29 cellular contexts compared by ENCODE assay signal in the genomic region with DNA sequence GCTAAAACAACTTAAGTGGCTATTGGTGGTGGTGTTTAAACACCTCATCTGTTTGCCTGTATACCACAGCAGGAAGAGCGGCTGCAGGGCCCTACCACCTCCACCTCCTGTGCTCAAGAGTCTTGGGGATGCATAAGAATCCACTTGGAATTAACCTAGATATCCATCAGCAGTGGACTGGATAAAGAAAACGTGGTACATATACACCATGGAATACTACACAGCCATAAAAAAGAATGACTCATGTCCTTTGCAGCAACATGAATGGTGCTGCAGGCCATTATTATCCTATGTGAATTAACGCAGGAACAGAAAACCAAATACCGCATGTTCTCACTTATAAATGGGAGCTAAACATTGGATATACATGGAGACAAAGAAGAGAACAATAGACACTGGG.
"Had no signal": no experiment of that assay in that cellular context is flagged by ENCODE, and none has a peak within 500 bp of the region (broad histone marks: within the 10 kb centered on the region; RNA-seq: fewer than 3 reads in every experiment).

No MANE protein-coding gene starts in this region.

- H3K4me3 Mint-ChIP-seq: dendritic cell treated with granulocyte-macrophage colony-stimulating factor and Interleukin-4, amounts not matched to agents 40 ng/mL and 50 ng/mL, for 4 days; effector memory CD8-positive, alpha-beta T cell had no signal

- H3K4me3 ChIP-seq: colonic mucosa, coronary artery, dorsolateral prefrontal cortex, esophagus muscularis mucosa, esophagus squamous epithelium, gastrocnemius medialis, gastroesophageal sphincter, heart left ventricle, heart right ventricle, hepatocyte had no signal

- DNase-seq: colonic mucosa; cortex of kidney; dermis blood vessel endothelial cell; dorsolateral prefrontal cortex; effector CD4-positive, alpha-beta T cell; effector CD8-positive, alpha-beta T cell; effector memory CD4-positive, alpha-beta T cell; effector memory CD8-positive, alpha-beta T cell; erythroblast; esophagus squamous epithelium; foreskin fibroblast; foreskin keratinocyte; foreskin melanocyte; gastrocnemius medialis; glutamatergic neuron; head of caudate nucleus; heart left ventricle; heart right ventricle had no signal

- FAIRE-seq: colon, endometrium, endothelial cell of umbilical vein, frontal cortex had no signal

- H3K79me2 ChIP-seq: hepatocyte had no signal

- H2AFZ ChIP-seq: hepatocyte had no signal

- H3K27ac Mint-ChIP-seq: dendritic cell treated with granulocyte-macrophage colony-stimulating factor and Interleukin-4, amounts not matched to agents 40 ng/mL and 50 ng/mL, for 4 days; effector memory CD8-positive, alpha-beta T cell had no signal

- H3K4me2 ChIP-seq: hepatocyte had no signal

- H3K9me3 ChIP-seq: colonic mucosa, esophagus muscularis mucosa, esophagus squamous epithelium, gastrocnemius medialis, gastroesophageal sphincter had no signal

- H3K27ac ChIP-seq: colonic mucosa, coronary artery, dorsolateral prefrontal cortex, epithelial cell of prostate, esophagus muscularis mucosa, esophagus squamous epithelium, foreskin keratinocyte, gastrocnemius medialis, gastroesophageal sphincter, heart left ventricle, heart right ventricle, hepatocyte had no signal

- H3K9me3 Mint-ChIP-seq: effector memory CD8-positive, alpha-beta T cell had no signal

- ATAC-seq: effector memory CD8-positive, alpha-beta T cell; esophagus mucosa; foreskin keratinocyte; gastrocnemius medialis; gastroesophageal sphincter; heart left ventricle; heart right ventricle had no signal

- H3K4me1 ChIP-seq: colonic mucosa, esophagus muscularis mucosa, esophagus squamous epithelium, foreskin keratinocyte, gastrocnemius medialis, gastroesophageal sphincter, heart left ventricle, heart right ventricle had no signal

- H3K36me3 ChIP-seq: colonic mucosa, gastrocnemius medialis had no signal

- H3K27me3 ChIP-seq: colonic mucosa, dorsolateral prefrontal cortex, esophagus muscularis mucosa, esophagus squamous epithelium, foreskin keratinocyte, gastrocnemius medialis, gastroesophageal sphincter, heart left ventricle, heart right ventricle, hepatocyte had no signal

- H3K27me3 Mint-ChIP-seq: dendritic cell treated with granulocyte-macrophage colony-stimulating factor and Interleukin-4, amounts not matched to agents 40 ng/mL and 50 ng/mL, for 4 days; effector memory CD8-positive, alpha-beta T cell had no signal
